Comparison of ENCODE assay signal across 24 cellular contexts in the genomic region with DNA sequence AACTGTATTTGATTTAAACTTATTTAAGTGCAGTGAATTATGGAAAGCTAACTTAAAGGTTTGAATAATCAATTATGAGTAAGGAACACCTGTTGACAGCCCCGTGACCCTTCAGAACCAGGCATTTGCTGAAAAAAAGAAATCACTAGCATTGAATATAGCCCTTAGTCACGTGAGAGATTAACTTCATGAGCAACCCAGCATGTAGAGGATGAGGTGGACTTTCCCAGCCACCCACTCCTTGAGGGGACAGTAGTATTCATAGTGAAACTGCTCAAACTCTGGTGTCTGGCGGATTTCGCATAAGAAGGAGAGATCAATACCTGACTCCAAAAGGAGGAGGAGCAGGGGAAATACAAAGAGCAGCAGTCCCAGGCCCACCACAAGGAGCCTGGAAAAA.
A peak's percentile ranks its signal among the peaks of the same experiment; 100 is the strongest.
DNase-seq lines count a peak whose midpoint lies in the region; ATAC-seq and FAIRE-seq lines count a peak whose summit lies in the region.
"Had no signal": no experiment of that assay in that cellular context is flagged by ENCODE, and none has a peak within 500 bp of the region (broad histone marks: within the 10 kb centered on the region; RNA-seq: fewer than 3 reads in every experiment).

No MANE protein-coding gene starts in this region.

- H3K4me1 Mint-ChIP-seq in activated CD4-positive, alpha-beta T cell treated with anti-CD3 and anti-CD28 coated beads for 36 hours = no peaks in the 10 kb centered on the region
- no peaks in the 10 kb centered on the region for H3K4me1 Mint-ChIP-seq in activated CD4-positive, alpha-beta T cell treated with anti-CD3 and anti-CD28 coated beads, Interleukin-2, amount 10 ng/mL, durations not matched to agents 24 days and 14 days
- H3K4me1 Mint-ChIP-seq: activated CD4-positive, alpha-beta memory T cell treated with anti-CD3 and anti-CD28 coated beads, Interleukin-2, amount 10 ng/mL, durations not matched to agents 7 days and 5 days; neural crest cell had no signal

- no peak overlapping the region for H3K27ac Mint-ChIP-seq in activated CD4-positive, alpha-beta T cell treated with anti-CD3 and anti-CD28 coated beads for 36 hours
- no peak overlapping the region for H3K27ac Mint-ChIP-seq in activated CD4-positive, alpha-beta T cell treated with anti-CD3 and anti-CD28 coated beads, Interleukin-2, amount 10 ng/mL, durations not matched to agents 24 days and 14 days
- H3K27ac Mint-ChIP-seq: activated CD4-positive, alpha-beta memory T cell treated with anti-CD3 and anti-CD28 coated beads, Interleukin-2, amount 10 ng/mL, durations not matched to agents 7 days and 5 days; activated naive CD4-positive, alpha-beta T cell treated with anti-CD3 and anti-CD28 coated beads, Interleukin-2, amount 50 U/mL, for 72 hours had no signal

- POLR2A ChIA-PET in activated CD4-positive, alpha-beta T cell treated with anti-CD3 and anti-CD28 coated beads for 36 hours (lab: Charles Lee) = no interaction called here

- intact Hi-C loops in activated CD4-positive, alpha-beta T cell treated with anti-CD3 and anti-CD28 coated beads for 36 hours (cut with DNase I, micrococcal nuclease) = no loop called here
- intact Hi-C loops in activated CD4-positive, alpha-beta T cell treated with anti-CD3 and anti-CD28 coated beads, Interleukin-2, amount 10 ng/mL, durations not matched to agents 24 days and 14 days (cut with micrococcal nuclease) = no loop called here

- H3K4me3 Mint-ChIP-seq in activated CD4-positive, alpha-beta T cell treated with anti-CD3 and anti-CD28 coated beads for 36 hours = no peak overlapping the region
- no peak overlapping the region for H3K4me3 Mint-ChIP-seq in activated CD4-positive, alpha-beta T cell treated with anti-CD3 and anti-CD28 coated beads, Interleukin-2, amount 10 ng/mL, durations not matched to agents 24 days and 14 days
- H3K4me3 Mint-ChIP-seq: activated CD4-positive, alpha-beta memory T cell treated with anti-CD3 and anti-CD28 coated beads, Interleukin-2, amount 10 ng/mL, durations not matched to agents 7 days and 5 days; neural crest cell had no signal

- H3K36me3 Mint-ChIP-seq in activated CD4-positive, alpha-beta T cell treated with anti-CD3 and anti-CD28 coated beads for 36 hours (ENCODE audit: low read depth) = no peaks in the 10 kb centered on the region
- no peaks in the 10 kb centered on the region for H3K36me3 Mint-ChIP-seq in activated CD4-positive, alpha-beta T cell treated with anti-CD3 and anti-CD28 coated beads, Interleukin-2, amount 10 ng/mL, durations not matched to agents 24 days and 14 days (ENCODE audit: low read depth)

- peaks cover 9% of the 10 kb centered on the region for H3K9me3 Mint-ChIP-seq in activated CD4-positive, alpha-beta T cell treated with anti-CD3 and anti-CD28 coated beads for 36 hours (ENCODE audit: low read depth)
- peaks cover 18% of the 10 kb centered on the region for H3K9me3 Mint-ChIP-seq in activated CD4-positive, alpha-beta T cell treated with anti-CD3 and anti-CD28 coated beads, Interleukin-2, amount 10 ng/mL, durations not matched to agents 24 days and 14 days

- H3K27me3 Mint-ChIP-seq in activated CD4-positive, alpha-beta T cell treated with anti-CD3 and anti-CD28 coated beads for 36 hours = no peaks in the 10 kb centered on the region
- no peaks in the 10 kb centered on the region for H3K27me3 Mint-ChIP-seq in activated CD4-positive, alpha-beta T cell treated with anti-CD3 and anti-CD28 coated beads, Interleukin-2, amount 10 ng/mL, durations not matched to agents 24 days and 14 days
- H3K27me3 Mint-ChIP-seq: activated CD4-positive, alpha-beta memory T cell treated with anti-CD3 and anti-CD28 coated beads, Interleukin-2, amount 10 ng/mL, durations not matched to agents 7 days and 5 days had no signal

- peak; percentile 5 for DNase-seq in activated CD4-positive, alpha-beta T cell treated with anti-CD3 and anti-CD28 coated beads for 36 hours
- no peak for DNase-seq in activated CD4-positive, alpha-beta T cell treated with anti-CD3 and anti-CD28 coated beads, Interleukin-2, amount 10 ng/mL, durations not matched to agents 24 days and 14 days
- DNase-seq in HTR-8/SVneo (ENCODE audit: insufficient read length, low spot score) = no peak
- no peak for DNase-seq in NK-92 treated with Interleukin-12 subunit alpha and Interleukin-12 subunit beta, amount 100 ng/mL, for 24 hours (lab: John Stamatoyannopoulos, UW)
- DNase-seq in GOT3 (lab: John Stamatoyannopoulos, UW) = no peak
- DNase-seq: activated CD4-positive, alpha-beta memory T cell treated with anti-CD3 and anti-CD28 coated beads, Interleukin-2, amount 10 ng/mL, durations not matched to agents 7 days and 5 days; activated T-cell treated with anti-CD3 and anti-CD28 coated beads, Interleukin-2, amount 50 U/mL, for 48 hours; AML-193; DND-41; head of caudate nucleus; left ventricle myocardium superior; NCI-H1436 treated with DMSO at 0.1 percent for 48 hours; PC-3; psoas muscle; stimulated activated CD4-positive, alpha-beta T cell treated with anti-CD3 and anti-CD28 coated beads, Interleukin-4, amount 100 ng/mL, for 24 hours; T-helper 2 cell; WERI-Rb-1 had no signal

- no peak for ATAC-seq in activated CD4-positive, alpha-beta T cell treated with anti-CD3 and anti-CD28 coated beads for 36 hours
- ATAC-seq in GM21367 (IDR thresholded peaks at IDR 0.05; ENCODE audit: unreplicated experiment) (peak; percentile 71), HG02938 (IDR thresholded peaks at IDR 0.05; ENCODE audit: unreplicated experiment) (peak; percentile 51), HG03575 (IDR thresholded peaks at IDR 0.05; ENCODE audit: extremely low read depth, insufficient number of reproducible peaks, low FRiP score, unreplicated experiment) (peak; percentile 79)
- ATAC-seq: activated naive CD4-positive, alpha-beta T cell treated with anti-CD3 and anti-CD28 coated beads, Interleukin-2, amount 50 U/mL, for 72 hours; left ventricle myocardium superior; PC-3; psoas muscle had no signal

- no peak for FAIRE-seq in HTR-8/SVneo (lab: Jason Lieb, UNC)
- FAIRE-seq: colon, H1 had no signal

- CTCF ChIA-PET in activated CD4-positive, alpha-beta T cell treated with anti-CD3 and anti-CD28 coated beads for 36 hours (lab: Charles Lee) = no interaction called here
